1 cellular context compared by ENCODE assay signal in genomic region chr9:105330755-105331154, GRCh38.
TF ChIP-seq lines count a peak whose summit lies in the region.

No MANE protein-coding gene starts in this region.

TF ChIP-seq in GM12878, 131 proteins besides CTCF, POLR2A, EP300 and RAD21 (continued from another document):
- TF ChIP-seq, protein P1, sequence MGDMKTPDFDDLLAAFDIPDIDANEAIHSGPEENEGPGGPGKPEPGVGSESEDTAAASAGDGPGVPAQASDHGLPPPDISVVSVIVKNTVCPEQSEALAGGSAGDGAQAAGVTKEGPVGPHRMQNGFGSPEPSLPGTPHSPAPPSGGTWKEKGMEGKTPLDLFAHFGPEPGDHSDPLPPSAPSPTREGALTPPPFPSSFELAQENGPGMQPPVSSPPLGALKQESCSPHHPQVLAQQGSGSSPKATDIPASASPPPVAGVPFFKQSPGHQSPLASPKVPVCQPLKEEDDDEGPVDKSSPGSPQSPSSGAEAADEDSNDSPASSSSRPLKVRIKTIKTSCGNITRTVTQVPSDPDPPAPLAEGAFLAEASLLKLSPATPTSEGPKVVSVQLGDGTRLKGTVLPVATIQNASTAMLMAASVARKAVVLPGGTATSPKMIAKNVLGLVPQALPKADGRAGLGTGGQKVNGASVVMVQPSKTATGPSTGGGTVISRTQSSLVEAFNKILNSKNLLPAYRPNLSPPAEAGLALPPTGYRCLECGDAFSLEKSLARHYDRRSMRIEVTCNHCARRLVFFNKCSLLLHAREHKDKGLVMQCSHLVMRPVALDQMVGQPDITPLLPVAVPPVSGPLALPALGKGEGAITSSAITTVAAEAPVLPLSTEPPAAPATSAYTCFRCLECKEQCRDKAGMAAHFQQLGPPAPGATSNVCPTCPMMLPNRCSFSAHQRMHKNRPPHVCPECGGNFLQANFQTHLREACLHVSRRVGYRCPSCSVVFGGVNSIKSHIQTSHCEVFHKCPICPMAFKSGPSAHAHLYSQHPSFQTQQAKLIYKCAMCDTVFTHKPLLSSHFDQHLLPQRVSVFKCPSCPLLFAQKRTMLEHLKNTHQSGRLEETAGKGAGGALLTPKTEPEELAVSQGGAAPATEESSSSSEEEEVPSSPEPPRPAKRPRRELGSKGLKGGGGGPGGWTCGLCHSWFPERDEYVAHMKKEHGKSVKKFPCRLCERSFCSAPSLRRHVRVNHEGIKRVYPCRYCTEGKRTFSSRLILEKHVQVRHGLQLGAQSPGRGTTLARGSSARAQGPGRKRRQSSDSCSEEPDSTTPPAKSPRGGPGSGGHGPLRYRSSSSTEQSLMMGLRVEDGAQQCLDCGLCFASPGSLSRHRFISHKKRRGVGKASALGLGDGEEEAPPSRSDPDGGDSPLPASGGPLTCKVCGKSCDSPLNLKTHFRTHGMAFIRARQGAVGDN (IDR thresholded peaks at IDR 0.05), result no peak
- no peak for TF ChIP-seq PML (IDR thresholded peaks at IDR 0.05; ENCODE audit: low read length)
- TF ChIP-seq, protein P2, sequence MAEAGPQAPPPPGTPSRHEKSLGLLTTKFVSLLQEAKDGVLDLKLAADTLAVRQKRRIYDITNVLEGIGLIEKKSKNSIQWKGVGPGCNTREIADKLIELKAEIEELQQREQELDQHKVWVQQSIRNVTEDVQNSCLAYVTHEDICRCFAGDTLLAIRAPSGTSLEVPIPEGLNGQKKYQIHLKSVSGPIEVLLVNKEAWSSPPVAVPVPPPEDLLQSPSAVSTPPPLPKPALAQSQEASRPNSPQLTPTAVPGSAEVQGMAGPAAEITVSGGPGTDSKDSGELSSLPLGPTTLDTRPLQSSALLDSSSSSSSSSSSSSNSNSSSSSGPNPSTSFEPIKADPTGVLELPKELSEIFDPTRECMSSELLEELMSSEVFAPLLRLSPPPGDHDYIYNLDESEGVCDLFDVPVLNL (IDR thresholded peaks at IDR 0.05; ENCODE audit: low read depth, low read length), result no peak
